8 cellular contexts compared by ENCODE assay signal in the genomic region with DNA sequence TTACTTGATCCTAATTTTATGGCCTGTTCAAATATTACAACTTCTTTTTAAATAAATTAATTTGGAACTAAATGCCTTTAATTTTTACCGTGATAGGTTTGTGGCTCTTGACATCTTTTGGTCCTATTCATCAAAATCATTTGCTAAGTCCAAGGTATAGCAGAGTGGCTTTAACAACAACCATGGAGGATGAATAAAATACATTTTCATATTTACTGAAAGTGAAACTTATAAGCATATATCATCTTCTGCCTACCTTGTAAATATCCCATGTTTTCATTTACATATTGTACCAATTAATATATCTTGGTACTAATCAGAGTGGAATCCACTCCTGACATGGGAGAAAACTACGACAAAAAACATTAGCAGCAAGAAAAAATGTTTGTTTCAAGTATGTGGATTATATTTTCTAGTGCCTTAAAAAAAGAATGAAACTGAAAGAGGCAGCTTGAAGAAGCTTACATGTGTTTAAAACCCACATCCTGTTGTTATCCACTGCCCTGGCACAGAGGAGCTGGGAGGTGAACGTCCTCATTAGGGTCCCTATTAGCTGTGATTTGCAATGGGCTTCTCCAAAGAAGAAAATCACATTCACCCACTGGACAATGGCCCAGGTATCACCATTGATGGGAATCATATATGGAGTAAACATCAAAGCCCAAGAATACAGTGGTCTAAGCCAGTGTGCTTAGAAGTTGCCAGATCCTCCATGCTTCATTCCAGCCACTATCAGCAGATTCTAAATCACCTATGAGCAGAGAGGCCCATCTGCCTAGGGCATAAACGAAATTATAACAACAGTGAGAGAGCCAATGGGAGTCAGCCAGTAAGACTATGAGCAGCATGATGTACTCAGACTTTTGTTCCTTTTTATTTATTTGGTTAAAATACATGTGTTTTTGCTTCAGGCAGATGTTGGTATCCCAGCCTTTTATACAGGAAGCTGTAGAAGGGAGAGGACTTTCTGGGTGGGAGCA.
A peak's percentile ranks its signal among the peaks of the same experiment; 100 is the strongest.
DNase-seq lines count a peak whose midpoint lies in the region; ATAC-seq and TF ChIP-seq lines count a peak whose summit lies in the region.

No MANE protein-coding gene starts in this region.

- no peaks in the 10 kb centered on the region for H3K27me3 ChIP-seq in OCI-LY3 (ENCODE audit: low read depth, low read length)

- H3K27me3 Mint-ChIP-seq in chondrocyte (ENCODE audit: low read depth): no peaks in the 10 kb centered on the region

- H3K36me3 ChIP-seq in OCI-LY3 (replicated peaks; ENCODE audit: low read depth, low read length): no peaks in the 10 kb centered on the region

- peaks cover 29% of the 10 kb centered on the region; the same call in 1 of the 2 replicates for H3K79me2 ChIP-seq in OCI-LY3 (ENCODE audit: low read length)

- peak overlapping the region; percentile 78 for H3K27ac ChIP-seq in OCI-LY3 (ENCODE audit: low read length)

- peak overlapping the region; percentile 79 for H3K4me2 ChIP-seq in OCI-LY3 (ENCODE audit: low read length)

- H4K20me1 ChIP-seq in OCI-LY3 (ENCODE audit: insufficient read depth, low read length): no peaks in the 10 kb centered on the region

- peaks cover 2% of the 10 kb centered on the region for H3K36me3 Mint-ChIP-seq in chondrocyte (ENCODE audit: low read depth)

- ATAC-seq in GM18868 (IDR thresholded peaks at IDR 0.05; ENCODE audit: unreplicated experiment) (peak; percentile 76), HG02642 (IDR thresholded peaks at IDR 0.05; ENCODE audit: poor library complexity, unreplicated experiment) (peak; percentile 85)

- peaks cover 68% of the 10 kb centered on the region for H3K4me1 ChIP-seq in OCI-LY3 (ENCODE audit: low read length)

- H3K4me3 ChIP-seq in OCI-LY3 (ENCODE audit: low read length): peak overlapping the region; percentile 43

- peaks cover 77% of the 10 kb centered on the region for H3K4me1 Mint-ChIP-seq in chondrocyte (ENCODE audit: low read depth)

- no peak overlapping the region for H3K4me3 Mint-ChIP-seq in chondrocyte (ENCODE audit: unreplicated experiment)

- H3K9me3 Mint-ChIP-seq in chondrocyte (ENCODE audit: low read depth): no peaks in the 10 kb centered on the region

- TF ChIP-seq CTCF in OCI-LY3 (IDR thresholded peaks at IDR 0.05; ENCODE audit: low read depth, low read length) (no peak), chondrocyte (IDR thresholded peaks at IDR 0.05) (no peak)

- H2AFZ ChIP-seq in OCI-LY3 (ENCODE audit: low read depth, low read length): no peak overlapping the region

- H3K27ac Mint-ChIP-seq in chondrocyte (ENCODE audit: unreplicated experiment): peak overlapping the region; percentile 34

- H3K9me3 ChIP-seq in OCI-LY3 (ENCODE audit: insufficient read depth, low read length): no peaks in the 10 kb centered on the region

- DNase-seq in chondrocyte (ENCODE audit: low spot score) (no peak), pons (ENCODE audit: low spot score) (peak; percentile 29), GF-D8 (lab: John Stamatoyannopoulos, UW) (no peak), NCI-H82 treated with DMSO at 0.1 percent for 48 hours (lab: John Stamatoyannopoulos, UW; ENCODE audit: unreplicated experiment) (no peak), dedifferentiated amniotic fluid mesenchymal stem cell (ENCODE audit: extremely low spot score) (no peak)

- peak overlapping the region; percentile 26; the same call in 1 of the 2 replicates for H3K9ac ChIP-seq in OCI-LY3 (ENCODE audit: low read length)
